In genomic region chr3:119500265-119500664, GRCh38 we compare ENCODE assay signal across 12 cellular contexts. TPM values are rescaled to one million over a fixed set of nuclear protein-coding genes. Genes with fewer than 3 reads are reported as not detected.
A peak's percentile ranks its signal among the peaks of the same experiment; 100 is the strongest.
DNase-seq lines count a peak whose midpoint lies in the region; ATAC-seq and TF ChIP-seq lines count a peak whose summit lies in the region.
"Had no signal": no experiment of that assay in that cellular context is flagged by ENCODE, and none has a peak within 500 bp of the region (broad histone marks: within the 10 kb centered on the region; RNA-seq: fewer than 3 reads in every experiment).

No MANE protein-coding gene starts in this region.

- no peaks in the 10 kb centered on the region for H4K20me1 ChIP-seq in PC-3 (ENCODE audit: low read length)

- no peaks in the 10 kb centered on the region for H3F3A ChIP-seq in PC-3 (ENCODE audit: low read length, unreplicated experiment)

- peak overlapping the region; percentile 87 for H3K4me2 ChIP-seq in PC-3 (ENCODE audit: low read length)
- peak overlapping the region; percentile 90 for H3K4me2 ChIP-seq in skeletal muscle satellite cell (ENCODE audit: low read length)

- H3K36me3 ChIP-seq in PC-3 (ENCODE audit: low read depth, low read length) (peaks cover 6% of the 10 kb centered on the region; the same call in 1 of the 2 replicates), skeletal muscle satellite cell (ENCODE audit: insufficient read depth, low read length) (peaks cover 11% of the 10 kb centered on the region)

- H3K9ac ChIP-seq in PC-3 (ENCODE audit: low read length) (peak overlapping the region; percentile 96; the same call in 1 of the 2 replicates), skeletal muscle satellite cell (ENCODE audit: low read depth, low read length) (peak overlapping the region; percentile 20)

- H3K4me3 ChIP-seq in PC-3 (ENCODE audit: low read length) (peak overlapping the region; percentile 97), epithelial cell of proximal tubule (ENCODE audit: low read depth, low read length) (peak overlapping the region; percentile 97), skeletal muscle satellite cell (ENCODE audit: low read length) (peak overlapping the region; percentile 47)

- H3K27ac Mint-ChIP-seq in activated CD4-positive, alpha-beta T cell treated with anti-CD3 and anti-CD28 coated beads, Interleukin-2, amount 10 ng/mL, durations not matched to agents 7 days and 5 days, result no peak overlapping the region

- H3K79me2 ChIP-seq in PC-3 (ENCODE audit: low read length), result peaks cover 47% of the 10 kb centered on the region

- ATAC-seq in PC-3, result no peak
- ATAC-seq in HG02610 (IDR thresholded peaks at IDR 0.05; ENCODE audit: unreplicated experiment), result no peak
- no peak for ATAC-seq in GM21619 (IDR thresholded peaks at IDR 0.05; ENCODE audit: unreplicated experiment)

- no peak for DNase-seq in activated CD4-positive, alpha-beta T cell treated with anti-CD3 and anti-CD28 coated beads, Interleukin-2, amount 10 ng/mL, durations not matched to agents 7 days and 5 days
- no peak for DNase-seq in activated CD4-positive, alpha-beta T cell treated with anti-CD3 and anti-CD28 coated beads for 48 hours
- DNase-seq in PC-3, result no peak
- no peak for DNase-seq in epithelial cell of proximal tubule (ENCODE audit: low read depth)
- no peak for DNase-seq in ecto neural progenitor cell (ENCODE audit: low spot score)
- DNase-seq: midbrain, NCI-H2029, transverse colon had no signal

- H3K27me3 ChIP-seq in PC-3 (ENCODE audit: low read length) (no peaks in the 10 kb centered on the region), skeletal muscle satellite cell (ENCODE audit: control insufficient read depth, insufficient read depth, low read length) (no peaks in the 10 kb centered on the region)
- H3K27me3 ChIP-seq: transverse colon had no signal

- peaks cover 29% of the 10 kb centered on the region for H3K4me1 ChIP-seq in PC-3 (ENCODE audit: insufficient read depth, low read length)
- H3K4me1 ChIP-seq in skeletal muscle satellite cell (ENCODE audit: control insufficient read depth, insufficient read depth, low read length), result peaks cover 23% of the 10 kb centered on the region

- no peak overlapping the region for H2AFZ ChIP-seq in PC-3 (ENCODE audit: low read length)

- no peaks in the 10 kb centered on the region for H3K9me3 Mint-ChIP-seq in activated CD4-positive, alpha-beta T cell treated with anti-CD3 and anti-CD28 coated beads, Interleukin-2, amount 10 ng/mL, durations not matched to agents 7 days and 5 days

- no peak overlapping the region for H3K27ac ChIP-seq in PC-3 (ENCODE audit: low read length)
- H3K27ac ChIP-seq: epithelial cell of prostate had no signal

- H3K27me3 Mint-ChIP-seq in activated CD4-positive, alpha-beta T cell treated with anti-CD3 and anti-CD28 coated beads, Interleukin-2, amount 10 ng/mL, durations not matched to agents 7 days and 5 days, result no peaks in the 10 kb centered on the region

- peaks cover 22% of the 10 kb centered on the region for H3K36me3 Mint-ChIP-seq in activated CD4-positive, alpha-beta T cell treated with anti-CD3 and anti-CD28 coated beads, Interleukin-2, amount 10 ng/mL, durations not matched to agents 7 days and 5 days (ENCODE audit: low read depth)

- TF ChIP-seq CTCF in PC-3 (conservative IDR thresholded peaks at IDR 0.05; ENCODE audit: low read depth, low read length) (no peak), epithelial cell of proximal tubule (conservative IDR thresholded peaks at IDR 0.05; ENCODE audit: low read depth, low read length) (no peak)

- CTCF ChIA-PET in activated CD4-positive, alpha-beta T cell treated with anti-CD3 and anti-CD28 coated beads, Interleukin-2, amount 10 ng/mL, durations not matched to agents 7 days and 5 days (lab: Charles Lee), result interaction anchor here (0.7 to 3.7 kb wide), 5 partner anchors 11 to 80 kb away, joined by 3 to 11 read pairs (median 3); no protein-coding TSS in a partner anchor
- CTCF ChIA-PET in PC-3 (lab: Charles Lee), result interaction anchor here (0.5 kb wide), 1 partner anchor 60 kb away, joined by 7 read pairs; no protein-coding TSS in a partner anchor

- no TSS peak for BruUV-seq in PC-3 (replicated peaks; lab: Mats Ljungman, UMichigan)

- no peaks in the 10 kb centered on the region for H3K9me3 ChIP-seq in PC-3 (ENCODE audit: low read length)
- H3K9me3 ChIP-seq in skeletal muscle satellite cell (replicated peaks; ENCODE audit: low read length), result no peaks in the 10 kb centered on the region
- H3K9me3 ChIP-seq: transverse colon had no signal

- POLR2A ChIA-PET in activated CD4-positive, alpha-beta T cell treated with anti-CD3 and anti-CD28 coated beads, Interleukin-2, amount 10 ng/mL, durations not matched to agents 7 days and 5 days (lab: Charles Lee), result interaction anchor here (0.6 to 0.7 kb wide), 2 partner anchors 20 to 21 kb away, joined by 3 read pairs; no protein-coding TSS in a partner anchor
- POLR2A ChIA-PET in PC-3 (lab: Charles Lee; ENCODE audit: unreplicated experiment), result interaction anchor here (0.5 kb wide), 1 partner anchor 181 kb away, joined by 3 read pairs; no protein-coding TSS in a partner anchor

- peak overlapping the region; percentile 99 for H3K4me3 Mint-ChIP-seq in activated CD4-positive, alpha-beta T cell treated with anti-CD3 and anti-CD28 coated beads, Interleukin-2, amount 10 ng/mL, durations not matched to agents 7 days and 5 days

- no peaks in the 10 kb centered on the region for H3K9me2 ChIP-seq in PC-3 (replicated peaks; ENCODE audit: low read length)

- intact Hi-C loops in PC-3 (cut with micrococcal nuclease), result loop anchor here (5.0 kb wide), 1 partner anchor 162 kb away; the partner anchor contains the start of gene POPDC2

- H3K4me1 Mint-ChIP-seq in activated CD4-positive, alpha-beta T cell treated with anti-CD3 and anti-CD28 coated beads, Interleukin-2, amount 10 ng/mL, durations not matched to agents 7 days and 5 days, result peaks cover 41% of the 10 kb centered on the region

RNA-seq across cellular contexts. Expression of gene TIMMDC1, which starts 1.9 kb away (rescaled TPM):
- 10 to 100 TPM; 67.1 to 72.7 TPM for total RNA-seq in activated CD4-positive, alpha-beta T cell treated with anti-CD3 and anti-CD28 coated beads, Interleukin-2, amount 10 ng/mL, durations not matched to agents 7 days and 5 days
- total RNA-seq in PC-3 (2014; rRNA removed) (107 and 142 TPM in 2 replicates), epithelial cell of proximal tubule (72.2 and 85.3 TPM in 2 replicates)
- total RNA-seq in skeletal muscle satellite cell (2012; rRNA removed), result 63.1 and 67.2 TPM in 2 replicates

RNA-seq across cellular contexts. Expression of gene POGLUT1, which starts 31.5 kb away (rescaled TPM):
- 10 to 100 TPM; 25.8 to 29.4 TPM for total RNA-seq in activated CD4-positive, alpha-beta T cell treated with anti-CD3 and anti-CD28 coated beads, Interleukin-2, amount 10 ng/mL, durations not matched to agents 7 days and 5 days
- total RNA-seq in PC-3 (2014; rRNA removed) (10.5 and 11.6 TPM in 2 replicates), epithelial cell of proximal tubule (7.2 and 10.8 TPM in 2 replicates)
- 15.5 and 19.9 TPM in 2 replicates for total RNA-seq in skeletal muscle satellite cell (2012; rRNA removed)

RNA-seq across cellular contexts. Expression of gene TMEM39A, which starts 36.9 kb away (rescaled TPM):
- 10 to 100 TPM; 24.6 to 32.5 TPM for total RNA-seq in activated CD4-positive, alpha-beta T cell treated with anti-CD3 and anti-CD28 coated beads, Interleukin-2, amount 10 ng/mL, durations not matched to agents 7 days and 5 days
- total RNA-seq in PC-3 (2014; rRNA removed) (49.1 and 56.5 TPM in 2 replicates), epithelial cell of proximal tubule (17.4 and 28.2 TPM in 2 replicates)
- 54.8 and 60.8 TPM in 2 replicates for total RNA-seq in skeletal muscle satellite cell (2012; rRNA removed)

RNA-seq across cellular contexts. Expression of gene CD80, which starts 59.1 kb away (rescaled TPM):
- 1 to 10 TPM; 7.2 to 7.4 TPM for total RNA-seq in activated CD4-positive, alpha-beta T cell treated with anti-CD3 and anti-CD28 coated beads, Interleukin-2, amount 10 ng/mL, durations not matched to agents 7 days and 5 days
- total RNA-seq in PC-3 (2014; rRNA removed) (not detected in 2 replicates), epithelial cell of proximal tubule (not detected in 2 replicates)
- 0.44 TPM in 1 of 2 replicates, not detected in the other for total RNA-seq in skeletal muscle satellite cell (2012; rRNA removed)

Comparison
In these comparisons a context has a peak if more than half of its experiments do, and no peak if none do; other contexts are left out.
1. H3K4me3 ChIP-seq: peak in every context shown above with its lines; median percentile 97 in PC-3; 97 in epithelial cell of proximal tubule; 47 in skeletal muscle satellite cell.